16 cellular contexts compared by ENCODE assay signal in genomic region chr2:189273734-189274133, GRCh38.
A peak's percentile ranks its signal among the peaks of the same experiment; 100 is the strongest.
DNase-seq lines count a peak whose midpoint lies in the region; ATAC-seq, FAIRE-seq and TF ChIP-seq lines count a peak whose summit lies in the region.
"Had no signal": no experiment of that assay in that cellular context is flagged by ENCODE, and none has a peak within 500 bp of the region (broad histone marks: within the 10 kb centered on the region; RNA-seq: fewer than 3 reads in every experiment).

No MANE protein-coding gene starts in this region.

- peak; percentile 48 for FAIRE-seq in HTR-8/SVneo (lab: Jason Lieb, UNC)
- FAIRE-seq: A549, GM12878, H1, K562 had no signal

- no peak overlapping the region for H3K4me3 ChIP-seq in RWPE2 (ENCODE audit: severe bottlenecking)
- H3K4me3 ChIP-seq: A549, BLaER1, GM12878, HAP-1, K562 had no signal

- peaks cover 17% of the 10 kb centered on the region for H3K4me1 ChIP-seq in RWPE2 (ENCODE audit: insufficient read depth, poor library complexity, severe bottlenecking)
- H3K4me1 ChIP-seq: BLaER1, HAP-1 had no signal

- no peaks in the 10 kb centered on the region for H3K9me3 ChIP-seq in RWPE2 (ENCODE audit: severe bottlenecking)
- H3K9me3 ChIP-seq: A549, BLaER1, HAP-1 had no signal

- no peaks in the 10 kb centered on the region for H3K27me3 ChIP-seq in RWPE2 (ENCODE audit: insufficient read depth, poor library complexity, severe bottlenecking)
- H3K27me3 ChIP-seq: BLaER1 had no signal

- no peak for TF ChIP-seq CTCF in RWPE2 (IDR thresholded peaks at IDR 0.05; ENCODE audit: poor library complexity, severe bottlenecking)
- TF ChIP-seq CTCF in GM10266 (IDR thresholded peaks at IDR 0.05; ENCODE audit: control insufficient read depth, insufficient read depth, low read depth, missing control alignments): no peak

- DNase-seq in ELR (ENCODE audit: low read depth) (peak; percentile 37), HTR-8/SVneo (ENCODE audit: insufficient read length, low spot score) (no peak), RWPE2 (ENCODE audit: low spot score) (no peak), GM10266 (ENCODE audit: extremely low spot score) (no peak)
- DNase-seq: CD4-positive, alpha-beta memory T cell; DMS153; DMS79; GF-D8 had no signal

- H3K36me3 ChIP-seq in RWPE2 (ENCODE audit: low read depth): no peaks in the 10 kb centered on the region
- H3K36me3 ChIP-seq: BLaER1, HAP-1 had no signal

- H3K27ac ChIP-seq in RWPE2 (ENCODE audit: poor library complexity, severe bottlenecking): no peak overlapping the region
- H3K27ac ChIP-seq: BLaER1 had no signal

- peak; percentile 24; the same call in 1 of the 3 replicates for ATAC-seq in RWPE2 (ENCODE audit: low read depth)
- no peak for ATAC-seq in GM21723 (IDR thresholded peaks at IDR 0.05; ENCODE audit: unreplicated experiment)
- no peak for ATAC-seq in HG03108 (IDR thresholded peaks at IDR 0.05; ENCODE audit: unreplicated experiment)
- ATAC-seq: A549, GM12878, K562 had no signal
